ENCODE assay signal across 1 cellular context in the genomic region with DNA sequence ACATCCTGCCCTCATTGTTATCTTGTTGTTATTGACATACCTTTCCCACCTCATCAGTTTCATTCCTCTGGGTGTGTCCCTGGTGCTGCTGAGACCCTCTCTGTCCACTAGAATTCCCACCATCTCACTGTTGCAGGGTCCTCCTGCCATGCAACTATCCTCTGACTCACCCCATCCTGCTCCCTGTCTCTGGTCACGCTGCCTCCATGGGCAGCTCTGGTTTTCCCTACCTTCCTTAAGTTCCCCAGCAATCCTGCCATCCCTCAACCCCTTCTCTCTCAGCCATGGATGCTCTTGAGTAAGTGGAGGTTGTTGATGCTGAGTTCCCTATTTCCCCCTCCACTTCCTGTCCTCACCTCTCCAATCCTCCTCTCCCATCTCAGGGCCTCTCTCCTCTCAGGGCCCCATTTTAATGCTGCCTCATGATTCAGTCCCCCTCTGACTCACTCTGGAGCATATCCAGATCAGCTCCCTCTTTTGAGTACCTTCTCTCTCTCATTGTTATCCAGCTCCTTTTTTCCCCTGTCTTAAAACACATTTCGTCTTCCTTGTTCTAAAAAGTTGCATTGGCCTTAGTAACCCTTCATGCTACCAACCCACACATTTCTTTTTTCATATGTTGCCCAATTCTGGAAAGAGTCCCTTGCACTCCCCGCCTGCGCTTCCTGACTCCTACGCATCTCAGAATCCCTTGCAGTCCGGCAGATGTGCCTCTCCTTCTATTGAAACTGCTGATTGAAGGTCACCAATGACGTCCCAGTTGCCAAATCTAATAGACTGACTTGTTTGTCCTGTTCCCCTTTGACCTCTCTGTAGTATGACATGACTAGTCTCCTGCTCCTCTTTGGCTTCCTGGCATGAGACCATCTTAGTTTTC.
TF ChIP-seq lines count a peak whose summit lies in the region.

No MANE protein-coding gene starts in this region.

TF ChIP-seq in HCT116, 20 proteins besides CTCF, POLR2A, EP300 and RAD21 (continued from another document):
- TF ChIP-seq, protein P1, sequence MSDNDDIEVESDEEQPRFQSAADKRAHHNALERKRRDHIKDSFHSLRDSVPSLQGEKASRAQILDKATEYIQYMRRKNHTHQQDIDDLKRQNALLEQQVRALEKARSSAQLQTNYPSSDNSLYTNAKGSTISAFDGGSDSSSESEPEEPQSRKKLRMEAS (IDR thresholded peaks at IDR 0.05), result no peak
- TF ChIP-seq, protein P2, sequence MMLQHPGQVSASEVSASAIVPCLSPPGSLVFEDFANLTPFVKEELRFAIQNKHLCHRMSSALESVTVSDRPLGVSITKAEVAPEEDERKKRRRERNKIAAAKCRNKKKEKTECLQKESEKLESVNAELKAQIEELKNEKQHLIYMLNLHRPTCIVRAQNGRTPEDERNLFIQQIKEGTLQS (IDR thresholded peaks at IDR 0.05), result no peak
- TF ChIP-seq, protein P3, sequence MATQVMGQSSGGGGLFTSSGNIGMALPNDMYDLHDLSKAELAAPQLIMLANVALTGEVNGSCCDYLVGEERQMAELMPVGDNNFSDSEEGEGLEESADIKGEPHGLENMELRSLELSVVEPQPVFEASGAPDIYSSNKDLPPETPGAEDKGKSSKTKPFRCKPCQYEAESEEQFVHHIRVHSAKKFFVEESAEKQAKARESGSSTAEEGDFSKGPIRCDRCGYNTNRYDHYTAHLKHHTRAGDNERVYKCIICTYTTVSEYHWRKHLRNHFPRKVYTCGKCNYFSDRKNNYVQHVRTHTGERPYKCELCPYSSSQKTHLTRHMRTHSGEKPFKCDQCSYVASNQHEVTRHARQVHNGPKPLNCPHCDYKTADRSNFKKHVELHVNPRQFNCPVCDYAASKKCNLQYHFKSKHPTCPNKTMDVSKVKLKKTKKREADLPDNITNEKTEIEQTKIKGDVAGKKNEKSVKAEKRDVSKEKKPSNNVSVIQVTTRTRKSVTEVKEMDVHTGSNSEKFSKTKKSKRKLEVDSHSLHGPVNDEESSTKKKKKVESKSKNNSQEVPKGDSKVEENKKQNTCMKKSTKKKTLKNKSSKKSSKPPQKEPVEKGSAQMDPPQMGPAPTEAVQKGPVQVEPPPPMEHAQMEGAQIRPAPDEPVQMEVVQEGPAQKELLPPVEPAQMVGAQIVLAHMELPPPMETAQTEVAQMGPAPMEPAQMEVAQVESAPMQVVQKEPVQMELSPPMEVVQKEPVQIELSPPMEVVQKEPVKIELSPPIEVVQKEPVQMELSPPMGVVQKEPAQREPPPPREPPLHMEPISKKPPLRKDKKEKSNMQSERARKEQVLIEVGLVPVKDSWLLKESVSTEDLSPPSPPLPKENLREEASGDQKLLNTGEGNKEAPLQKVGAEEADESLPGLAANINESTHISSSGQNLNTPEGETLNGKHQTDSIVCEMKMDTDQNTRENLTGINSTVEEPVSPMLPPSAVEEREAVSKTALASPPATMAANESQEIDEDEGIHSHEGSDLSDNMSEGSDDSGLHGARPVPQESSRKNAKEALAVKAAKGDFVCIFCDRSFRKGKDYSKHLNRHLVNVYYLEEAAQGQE (IDR thresholded peaks at IDR 0.05; ENCODE audit: low read depth), result no peak
